In the genomic region with DNA sequence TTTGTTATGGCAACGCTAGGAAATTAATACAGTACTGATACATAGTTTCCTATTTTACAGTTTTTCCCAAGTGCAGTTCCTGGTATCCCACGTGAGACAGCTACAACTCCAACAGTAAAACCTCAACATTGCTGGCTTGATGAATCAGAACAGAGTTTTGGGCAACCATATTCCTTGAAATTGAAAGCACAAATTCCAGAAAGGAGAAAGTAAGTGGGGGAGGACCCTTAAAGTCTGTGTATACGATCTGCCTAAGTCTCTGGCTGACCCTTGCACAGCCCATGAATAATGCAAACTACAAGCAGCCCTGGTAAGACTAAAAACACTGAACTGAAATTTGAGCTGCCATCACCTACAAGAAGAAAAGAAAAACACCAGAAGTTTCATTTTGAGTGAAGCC, we compare ENCODE assay signal across 1 cellular context.
TF ChIP-seq lines count a peak whose summit lies in the region.

No MANE protein-coding gene starts in this region.

TF ChIP-seq in GM23338, 12 proteins besides CTCF, POLR2A, EP300 and RAD21 (continued from another document):
- TF ChIP-seq CREB1 (CRISPR knock-in tag; IDR thresholded peaks at IDR 0.05; ENCODE audit: low read depth) (no peak), ZNF331 (CRISPR knock-in tag; IDR thresholded peaks at IDR 0.05; ENCODE audit: low read depth) (no peak), EZH2 (IDR thresholded peaks at IDR 0.05; ENCODE audit: low read depth, unreplicated experiment) (no peak), ETS1 (IDR thresholded peaks at IDR 0.05) (no peak), ZNF114 (CRISPR knock-in tag; IDR thresholded peaks at IDR 0.05) (no peak), JUNB (IDR thresholded peaks at IDR 0.05; ENCODE audit: unreplicated experiment) (no peak), STAT1 (IDR thresholded peaks at IDR 0.05; ENCODE audit: unreplicated experiment) (no peak)
- TF ChIP-seq, protein P1, sequence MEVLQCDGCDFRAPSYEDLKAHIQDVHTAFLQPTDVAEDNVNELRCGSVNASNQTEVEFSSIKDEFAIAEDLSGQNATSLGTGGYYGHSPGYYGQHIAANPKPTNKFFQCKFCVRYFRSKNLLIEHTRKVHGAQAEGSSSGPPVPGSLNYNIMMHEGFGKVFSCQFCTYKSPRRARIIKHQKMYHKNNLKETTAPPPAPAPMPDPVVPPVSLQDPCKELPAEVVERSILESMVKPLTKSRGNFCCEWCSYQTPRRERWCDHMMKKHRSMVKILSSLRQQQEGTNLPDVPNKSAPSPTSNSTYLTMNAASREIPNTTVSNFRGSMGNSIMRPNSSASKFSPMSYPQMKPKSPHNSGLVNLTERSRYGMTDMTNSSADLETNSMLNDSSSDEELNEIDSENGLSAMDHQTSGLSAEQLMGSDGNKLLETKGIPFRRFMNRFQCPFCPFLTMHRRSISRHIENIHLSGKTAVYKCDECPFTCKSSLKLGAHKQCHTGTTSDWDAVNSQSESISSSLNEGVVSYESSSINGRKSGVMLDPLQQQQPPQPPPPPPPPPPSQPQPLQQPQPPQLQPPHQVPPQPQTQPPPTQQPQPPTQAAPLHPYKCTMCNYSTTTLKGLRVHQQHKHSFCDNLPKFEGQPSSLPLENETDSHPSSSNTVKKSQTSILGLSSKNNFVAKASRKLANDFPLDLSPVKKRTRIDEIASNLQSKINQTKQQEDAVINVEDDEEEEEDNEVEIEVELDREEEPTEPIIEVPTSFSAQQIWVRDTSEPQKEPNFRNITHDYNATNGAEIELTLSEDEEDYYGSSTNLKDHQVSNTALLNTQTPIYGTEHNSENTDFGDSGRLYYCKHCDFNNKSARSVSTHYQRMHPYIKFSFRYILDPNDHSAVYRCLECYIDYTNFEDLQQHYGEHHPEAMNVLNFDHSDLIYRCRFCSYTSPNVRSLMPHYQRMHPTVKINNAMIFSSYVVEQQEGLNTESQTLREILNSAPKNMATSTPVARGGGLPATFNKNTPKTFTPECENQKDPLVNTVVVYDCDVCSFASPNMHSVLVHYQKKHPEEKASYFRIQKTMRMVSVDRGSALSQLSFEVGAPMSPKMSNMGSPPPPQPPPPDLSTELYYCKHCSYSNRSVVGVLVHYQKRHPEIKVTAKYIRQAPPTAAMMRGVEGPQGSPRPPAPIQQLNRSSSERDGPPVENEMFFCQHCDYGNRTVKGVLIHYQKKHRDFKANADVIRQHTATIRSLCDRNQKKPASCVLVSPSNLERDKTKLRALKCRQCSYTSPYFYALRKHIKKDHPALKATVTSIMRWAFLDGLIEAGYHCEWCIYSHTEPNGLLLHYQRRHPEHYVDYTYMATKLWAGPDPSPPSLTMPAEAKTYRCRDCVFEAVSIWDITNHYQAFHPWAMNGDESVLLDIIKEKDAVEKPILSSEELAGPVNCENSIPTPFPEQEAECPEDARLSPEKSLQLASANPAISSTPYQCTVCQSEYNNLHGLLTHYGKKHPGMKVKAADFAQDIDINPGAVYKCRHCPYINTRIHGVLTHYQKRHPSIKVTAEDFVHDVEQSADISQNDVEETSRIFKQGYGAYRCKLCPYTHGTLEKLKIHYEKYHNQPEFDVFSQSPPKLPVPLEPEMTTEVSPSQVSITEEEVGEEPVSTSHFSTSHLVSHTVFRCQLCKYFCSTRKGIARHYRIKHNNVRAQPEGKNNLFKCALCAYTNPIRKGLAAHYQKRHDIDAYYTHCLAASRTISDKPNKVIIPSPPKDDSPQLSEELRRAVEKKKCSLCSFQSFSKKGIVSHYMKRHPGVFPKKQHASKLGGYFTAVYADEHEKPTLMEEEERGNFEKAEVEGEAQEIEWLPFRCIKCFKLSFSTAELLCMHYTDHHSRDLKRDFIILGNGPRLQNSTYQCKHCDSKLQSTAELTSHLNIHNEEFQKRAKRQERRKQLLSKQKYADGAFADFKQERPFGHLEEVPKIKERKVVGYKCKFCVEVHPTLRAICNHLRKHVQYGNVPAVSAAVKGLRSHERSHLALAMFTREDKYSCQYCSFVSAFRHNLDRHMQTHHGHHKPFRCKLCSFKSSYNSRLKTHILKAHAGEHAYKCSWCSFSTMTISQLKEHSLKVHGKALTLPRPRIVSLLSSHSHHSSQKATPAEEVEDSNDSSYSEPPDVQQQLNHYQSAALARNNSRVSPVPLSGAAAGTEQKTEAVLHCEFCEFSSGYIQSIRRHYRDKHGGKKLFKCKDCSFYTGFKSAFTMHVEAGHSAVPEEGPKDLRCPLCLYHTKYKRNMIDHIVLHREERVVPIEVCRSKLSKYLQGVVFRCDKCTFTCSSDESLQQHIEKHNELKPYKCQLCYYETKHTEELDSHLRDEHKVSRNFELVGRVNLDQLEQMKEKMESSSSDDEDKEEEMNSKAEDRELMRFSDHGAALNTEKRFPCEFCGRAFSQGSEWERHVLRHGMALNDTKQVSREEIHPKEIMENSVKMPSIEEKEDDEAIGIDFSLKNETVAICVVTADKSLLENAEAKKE (CRISPR knock-in tag; IDR thresholded peaks at IDR 0.05) = no peak
